In the genomic region with DNA sequence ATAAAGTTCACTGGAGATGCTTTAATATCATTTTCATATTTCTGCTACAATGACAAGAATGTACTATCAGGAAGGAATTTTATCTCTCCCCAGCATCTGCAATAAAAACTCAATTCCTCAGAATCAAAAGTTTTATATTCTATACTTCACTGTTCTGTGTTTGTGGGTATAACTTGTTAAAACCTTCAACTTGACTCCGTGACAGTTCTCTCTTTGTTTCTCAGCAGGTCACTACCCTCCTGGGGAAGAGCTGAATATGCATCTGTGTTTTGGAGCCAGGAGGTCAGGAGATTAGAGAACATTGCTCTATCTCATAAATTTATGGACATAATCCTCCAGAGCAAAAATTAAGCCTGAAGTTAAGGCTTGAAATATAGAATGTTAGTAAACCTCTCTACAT, we compare ENCODE assay signal across 18 cellular contexts.
"Had no signal": no experiment of that assay in that cellular context is flagged by ENCODE, and none has a peak within 500 bp of the region (broad histone marks: within the 10 kb centered on the region; RNA-seq: fewer than 3 reads in every experiment).

No MANE protein-coding gene starts in this region.

- H3K4me1 Mint-ChIP-seq: IgD-negative memory B cell had no signal

- H3K4me3 ChIP-seq: K562 had no signal

- H3K4me3 Mint-ChIP-seq: IgD-negative memory B cell had no signal

- H3K27ac Mint-ChIP-seq: IgD-negative memory B cell had no signal

- H3K27me3 Mint-ChIP-seq: IgD-negative memory B cell had no signal

- DNase-seq: Kasumi-1, MM.1S, NCI-H1092 treated with DMSO at 0.1 percent for 48 hours, NCI-H146, NCI-H1694 treated with DMSO at 0.1 percent for 48 hours, NCI-H2081, NCI-H2107, NCI-H2227 treated with DMSO at 0.1 percent for 48 hours, NCI-H524, NCI-H526 treated with DMSO at 0.1 percent for 48 hours, NCI-H82, SHP77 had no signal

- H3K27ac ChIP-seq: HL-60, KMS-11, RWPE1 had no signal

- ATAC-seq: K562, SK-N-SH treated with all-trans-retinoic acid at 6 μM for 48 hours had no signal

- H3K36me3 Mint-ChIP-seq: IgD-negative memory B cell had no signal
